In the genomic region with DNA sequence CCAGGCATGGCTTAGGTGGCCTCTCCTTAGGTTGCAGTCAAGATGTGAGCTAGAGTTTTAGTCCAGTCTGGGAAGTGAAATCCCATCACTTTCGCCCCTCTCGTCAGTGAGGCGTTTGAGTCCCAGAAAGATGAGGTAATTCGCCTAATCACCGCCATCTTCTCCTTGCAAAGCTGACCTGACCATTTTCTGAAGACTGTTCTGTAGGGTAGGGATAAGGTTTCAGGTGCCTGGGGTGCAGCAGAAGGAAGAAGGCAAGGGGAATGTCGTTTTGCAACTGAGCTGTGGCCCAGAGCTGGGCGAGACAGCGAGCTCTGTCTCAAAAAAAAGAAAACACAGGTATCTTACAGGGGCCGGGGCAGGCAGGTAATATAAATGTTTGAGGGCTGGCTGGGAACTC, we compare ENCODE assay signal across 21 cellular contexts.
DNase-seq lines count a peak whose midpoint lies in the region; ATAC-seq and TF ChIP-seq lines count a peak whose summit lies in the region.
"Had no signal": no experiment of that assay in that cellular context is flagged by ENCODE, and none has a peak within 500 bp of the region (broad histone marks: within the 10 kb centered on the region; RNA-seq: fewer than 3 reads in every experiment).

No MANE protein-coding gene starts in this region.

- no peaks in the 10 kb centered on the region for H3K79me2 ChIP-seq in parathyroid adenoma

- DNase-seq in type B pancreatic cell (ENCODE audit: extremely low spot score, unreplicated experiment) (no peak), NOMO-1 treated with DMSO at 0.1 percent for 48 hours (lab: John Stamatoyannopoulos, UW; ENCODE audit: unreplicated experiment) (no peak), activated gamma-delta T cell (lab: John Stamatoyannopoulos, UW) (no peak)
- DNase-seq: CD8-positive, alpha-beta memory T cell; DMS79 treated with DMSO at 0.1 percent for 48 hours; GDM1; KBM-7; MV-4-11; NCI-H1417; NCI-H1930; NCI-H510A; NCI-H774; PC-9 had no signal

- H3K9me3 Mint-ChIP-seq in type B pancreatic cell, result no peaks in the 10 kb centered on the region
- H3K9me3 Mint-ChIP-seq: CD8-positive, alpha-beta memory T cell had no signal

- H3K27me3 ChIP-seq in HUES48 (ENCODE audit: control insufficient read depth, insufficient read depth, low read length) (no peaks in the 10 kb centered on the region), iPS-18a (ENCODE audit: control insufficient read depth, insufficient read depth, low read length) (no peaks in the 10 kb centered on the region), parathyroid adenoma (ENCODE audit: control insufficient read depth, insufficient read depth, low read length) (no peaks in the 10 kb centered on the region)
- H3K27me3 ChIP-seq: BLaER1 treated with 17β-estradiol and CSF1 and Interleukin-3, amounts not matched to agents 10 nM and 100 nM had no signal

- H3K36me3 Mint-ChIP-seq in type B pancreatic cell, result no peaks in the 10 kb centered on the region
- H3K36me3 Mint-ChIP-seq: CD8-positive, alpha-beta memory T cell had no signal

- peak overlapping the region; percentile 76 for H3K4me3 Mint-ChIP-seq in type B pancreatic cell
- H3K4me3 Mint-ChIP-seq: CD8-positive, alpha-beta memory T cell had no signal

- H3K4me1 Mint-ChIP-seq in type B pancreatic cell (ENCODE audit: unreplicated experiment), result peaks cover 6% of the 10 kb centered on the region

- peaks cover 7% of the 10 kb centered on the region for H3K4me1 ChIP-seq in HUES48 (ENCODE audit: control insufficient read depth, insufficient read depth, low read length)
- H3K4me1 ChIP-seq in iPS-18a (ENCODE audit: control insufficient read depth, low read depth, low read length), result peaks cover 14% of the 10 kb centered on the region
- no peaks in the 10 kb centered on the region for H3K4me1 ChIP-seq in parathyroid adenoma
- H3K4me1 ChIP-seq: A549 had no signal

- H3K27me3 Mint-ChIP-seq in type B pancreatic cell, result no peaks in the 10 kb centered on the region

- peak overlapping the region; percentile 43 for H2AFZ ChIP-seq in parathyroid adenoma
- H2AFZ ChIP-seq: PC-9 had no signal

- ATAC-seq in HG03135 (IDR thresholded peaks at IDR 0.05; ENCODE audit: unreplicated experiment), result no peak
- ATAC-seq: A549, GM12878, HCT116 had no signal

- H3K9me3 ChIP-seq in HUES48 (ENCODE audit: control insufficient read depth, insufficient read depth, low read length), result no peaks in the 10 kb centered on the region
- H3K9me3 ChIP-seq in iPS-18a (ENCODE audit: control insufficient read depth, low read depth, low read length), result no peaks in the 10 kb centered on the region
- H3K9me3 ChIP-seq in parathyroid adenoma (ENCODE audit: control insufficient read depth, low read length), result no peaks in the 10 kb centered on the region
- H3K9me3 ChIP-seq: A549; BLaER1 treated with 17β-estradiol and CSF1 and Interleukin-3, amounts not matched to agents 10 nM and 100 nM had no signal

- H3K36me3 ChIP-seq in HUES48 (ENCODE audit: control insufficient read depth, insufficient read depth, low read length), result no peaks in the 10 kb centered on the region
- H3K36me3 ChIP-seq in iPS-18a (ENCODE audit: control insufficient read depth, low read depth, low read length), result no peaks in the 10 kb centered on the region
- H3K36me3 ChIP-seq in parathyroid adenoma (ENCODE audit: control insufficient read depth, insufficient read depth, low read length), result no peaks in the 10 kb centered on the region
- H3K36me3 ChIP-seq: BLaER1 treated with 17β-estradiol and CSF1 and Interleukin-3, amounts not matched to agents 10 nM and 100 nM had no signal

- H3K4me3 ChIP-seq in HUES48 (ENCODE audit: low read depth, low read length), result no peak overlapping the region
- no peak overlapping the region for H3K4me3 ChIP-seq in iPS-18a (ENCODE audit: low read length)
- H3K4me3 ChIP-seq in parathyroid adenoma (ENCODE audit: low read depth, low read length), result no peak overlapping the region
- H3K4me3 ChIP-seq: A549; BLaER1 treated with 17β-estradiol and CSF1 and Interleukin-3, amounts not matched to agents 10 nM and 100 nM; GM12878; PC-9 had no signal

- H3K9ac ChIP-seq in HUES48 (ENCODE audit: low read depth, low read length) (peak overlapping the region; percentile 13; the same call in 1 of the 2 replicates), iPS-18a (ENCODE audit: low read length) (no peak overlapping the region), parathyroid adenoma (no peak overlapping the region)
- H3K9ac ChIP-seq: BLaER1 treated with 17β-estradiol and CSF1 and Interleukin-3, amounts not matched to agents 10 nM and 100 nM had no signal

- H3K4me2 ChIP-seq in parathyroid adenoma (ENCODE audit: low read length), result no peak overlapping the region
- H3K4me2 ChIP-seq: A549; BLaER1 treated with 17β-estradiol and CSF1 and Interleukin-3, amounts not matched to agents 10 nM and 100 nM; PC-9 had no signal

- no peak overlapping the region for H3K27ac ChIP-seq in HUES48 (ENCODE audit: low read depth, low read length)
- peak overlapping the region; percentile 30 for H3K27ac ChIP-seq in iPS-18a (ENCODE audit: low read length)
- no peak overlapping the region for H3K27ac ChIP-seq in parathyroid adenoma
- H3K27ac ChIP-seq: A549; BLaER1 treated with 17β-estradiol and CSF1 and Interleukin-3, amounts not matched to agents 10 nM and 100 nM; PC-9 had no signal

- peak overlapping the region; percentile 96 for H3K27ac Mint-ChIP-seq in type B pancreatic cell

- TF ChIP-seq CTCF in parathyroid adenoma (IDR thresholded peaks at IDR 0.05), result no peak
- TF ChIP-seq CTCF in type B pancreatic cell (conservative IDR thresholded peaks at IDR 0.05), result no peak
